Comparison of ENCODE assay signal across 21 cellular contexts in genomic region chr17:22570144-22570845, GRCh38.
DNase-seq lines count a peak whose midpoint lies in the region; TF ChIP-seq lines count a peak whose summit lies in the region.
"Had no signal": no experiment of that assay in that cellular context is flagged by ENCODE, and none has a peak within 500 bp of the region (broad histone marks: within the 10 kb centered on the region; RNA-seq: fewer than 3 reads in every experiment).

No MANE protein-coding gene starts in this region.

- no peaks in the 10 kb centered on the region for H3K27me3 ChIP-seq in neuronal stem cell (ENCODE audit: control insufficient read depth in 3 of 3, insufficient read depth in 3 of 3, low read depth in 1 of 3, low read length in 3 of 3)
- H3K27me3 ChIP-seq: BLaER1 had no signal

- intact Hi-C loops in head of caudate nucleus (cut with DNase I) = no loop called here

- no peaks in the 10 kb centered on the region for H3K36me3 ChIP-seq in neuronal stem cell (replicated peaks in 1 of 2; ENCODE audit: control insufficient read depth in 2 of 2, insufficient read depth in 2 of 2, low read length in 2 of 2)
- H3K36me3 ChIP-seq: BLaER1, HAP-1 had no signal

- H3K14ac ChIP-seq in neuronal stem cell (ENCODE audit: low read length) = no peak overlapping the region

- no peak overlapping the region for H2BK120ac ChIP-seq in neuronal stem cell (ENCODE audit: low read depth, low read length)

- no peak overlapping the region for H3K18ac ChIP-seq in neuronal stem cell (ENCODE audit: low read length)

- peak overlapping the region; percentile 3 for H2AFZ ChIP-seq in neuronal stem cell (ENCODE audit: low read length)
- H2AFZ ChIP-seq: GM23338 had no signal

- H3K9me3 Mint-ChIP-seq in osteocyte (ENCODE audit: unreplicated experiment) = peaks cover 52% of the 10 kb centered on the region

- no peak overlapping the region for H3K23ac ChIP-seq in neuronal stem cell (ENCODE audit: low read depth, low read length, poor library complexity)

- H3K4me1 ChIP-seq in neuronal stem cell (ENCODE audit: control insufficient read depth in 2 of 2, insufficient read depth in 1 of 2, low read depth in 1 of 2, low read length in 2 of 2) = no peaks in the 10 kb centered on the region
- H3K4me1 ChIP-seq: BLaER1, Caco-2, HAP-1 had no signal

- peaks cover 2% of the 10 kb centered on the region for H3K36me3 Mint-ChIP-seq in osteocyte (ENCODE audit: unreplicated experiment)
- H3K36me3 Mint-ChIP-seq: CD4-positive, CD25-positive, alpha-beta regulatory T cell; CD8-positive, alpha-beta T cell had no signal

- H3K9me3 ChIP-seq in neuronal stem cell (replicated peaks in 1 of 2; ENCODE audit: control insufficient read depth in 2 of 2, insufficient read depth in 1 of 2, low read depth in 1 of 2, low read length in 2 of 2) = peaks cover 0 to 13% of the 10 kb centered on the region in 2 donors
- H3K9me3 ChIP-seq: Caco-2, HAP-1 had no signal

- no peak overlapping the region for H2BK15ac ChIP-seq in neuronal stem cell (ENCODE audit: low read length)

- no peak for TF ChIP-seq CTCF in osteocyte (IDR thresholded peaks at IDR 0.05)

- no peaks in the 10 kb centered on the region for H3K27me3 Mint-ChIP-seq in osteocyte (ENCODE audit: unreplicated experiment)
- H3K27me3 Mint-ChIP-seq: B cell; CD4-positive, CD25-positive, alpha-beta regulatory T cell had no signal

- no peak overlapping the region for H3K27ac ChIP-seq in neuronal stem cell (replicated peaks; ENCODE audit: low read length)
- H3K27ac ChIP-seq: 22Rv1, BLaER1, C4-2B had no signal

- no peak overlapping the region for H3K4me3 Mint-ChIP-seq in osteocyte (ENCODE audit: unreplicated experiment)
- H3K4me3 Mint-ChIP-seq: B cell; CD4-positive, CD25-positive, alpha-beta regulatory T cell; CD8-positive, alpha-beta T cell; GM23338; HFFc6 had no signal

- H3K27ac Mint-ChIP-seq in osteocyte (ENCODE audit: unreplicated experiment) = no peak overlapping the region
- H3K27ac Mint-ChIP-seq: B cell; CD8-positive, alpha-beta T cell; GM23338; HFFc6 had no signal

- no peak overlapping the region for H3K4me2 ChIP-seq in neuronal stem cell (ENCODE audit: insufficient read depth, low read length, poor library complexity, severe bottlenecking)
- H3K4me2 ChIP-seq: BLaER1, GM23338 had no signal

- peak; percentile 78 for DNase-seq in Daoy (ENCODE audit: low read depth)
- peak; percentile 66 for DNase-seq in NCI-H82 (lab: John Stamatoyannopoulos, UW)
- DNase-seq in neuronal stem cell (ENCODE audit: low spot score) = no peak
- no peak for DNase-seq in head of caudate nucleus
- no peak for DNase-seq in mesenteric fat pad (ENCODE audit: low spot score)
- DNase-seq in osteocyte (ENCODE audit: extremely low spot score, unreplicated experiment) = no peak
- DNase-seq: Caco-2; CD4-positive, CD25-positive, alpha-beta regulatory T cell; CD8-positive, alpha-beta T cell; DMS153; DND-41; EL; GDM1; HFFc6 had no signal

- no peaks in the 10 kb centered on the region for H3K79me1 ChIP-seq in neuronal stem cell (ENCODE audit: low read depth, low read length)

- H3K4me1 Mint-ChIP-seq in osteocyte (ENCODE audit: unreplicated experiment) = no peaks in the 10 kb centered on the region
- H3K4me1 Mint-ChIP-seq: B cell; CD4-positive, CD25-positive, alpha-beta regulatory T cell; GM23338 had no signal

- H3K9ac ChIP-seq in neuronal stem cell (ENCODE audit: low read depth, low read length, poor library complexity) = no peak overlapping the region
- H3K9ac ChIP-seq: BLaER1 had no signal

- no peak overlapping the region for H2BK12ac ChIP-seq in neuronal stem cell (ENCODE audit: low read length)

- no peak overlapping the region for H2AK5ac ChIP-seq in neuronal stem cell (ENCODE audit: low read depth, low read length)

- no peak overlapping the region for H3K4me3 ChIP-seq in neuronal stem cell (ENCODE audit: low read length in 2 of 2)
- H3K4me3 ChIP-seq: BLaER1, GM12878, GM23338, HAP-1 had no signal

- H4K8ac ChIP-seq in neuronal stem cell (ENCODE audit: low read depth, low read length) = no peak overlapping the region

- H2BK5ac ChIP-seq in neuronal stem cell (ENCODE audit: low read length) = no peak overlapping the region

- no peak overlapping the region for H3K4ac ChIP-seq in neuronal stem cell (ENCODE audit: low read length)

- WGBS in neuronal stem cell (ENCODE audit: extremely low coverage in 2 of 2, insufficient read length in 2 of 2, insufficient replicate concordance in 1 of 2), 2 donors = no CpG with 5 or more reads among the region's 17 CpGs

- no peak overlapping the region for H4K91ac ChIP-seq in neuronal stem cell (ENCODE audit: low read depth, low read length, poor library complexity)

Comparison
In these comparisons a context has a peak if more than half of its experiments do, and no peak if none do; other contexts are left out.
1. DNase-seq: peak in Daoy (single experiment) and NCI-H82 (single experiment); none in neuronal stem cell (single experiment), head of caudate nucleus (0 of 42), mesenteric fat pad (single experiment) and osteocyte (single experiment).